In genomic region chr20:62708591-62709536, GRCh38 we compare ENCODE assay signal across 11 cellular contexts.
DNase-seq lines count a peak whose midpoint lies in the region; ATAC-seq and TF ChIP-seq lines count a peak whose summit lies in the region.
"Had no signal": no experiment of that assay in that cellular context is flagged by ENCODE, and none has a peak within 500 bp of the region (broad histone marks: within the 10 kb centered on the region; RNA-seq: fewer than 3 reads in every experiment).

Gene NTSR1, plus strand, starts transcription at chr20:62708836. Its CDS starts 372 bp downstream, at chr20:62709208.

- POLR2A ChIA-PET in HEK293 (lab: Yijun Ruan, JAX): no interaction called here

- ATAC-seq in GM19397 (IDR thresholded peaks at IDR 0.05; ENCODE audit: unreplicated experiment) (no peak), HG03354 (IDR thresholded peaks at IDR 0.05; ENCODE audit: poor library complexity, severe bottlenecking, unreplicated experiment) (no peak), HG03196 (IDR thresholded peaks at IDR 0.05; ENCODE audit: unreplicated experiment) (no peak)

- H3K4me3 ChIP-seq in BLaER1 (peak within 1 kb of the TSS; percentile 66), HEK293 (ENCODE audit: low read depth, low read length) (no peak within 1 kb of the TSS), adipocyte (ENCODE audit: low read length) (no peak within 1 kb of the TSS)

- H4K20me1 ChIP-seq in BLaER1: peaks cover 14% of the 10 kb centered on the region; the same call in 1 of the 2 replicates

- H3K4me2 ChIP-seq in BLaER1: peak within 1 kb of the TSS; percentile 94

- DNase-seq in adipocyte (ENCODE audit: low read depth) (peak; percentile 25), iPS-NIHi7 (ENCODE audit: extremely low spot score) (peak; percentile 62), COLO668 (lab: John Stamatoyannopoulos, UW; ENCODE audit: unreplicated experiment) (no peak)
- DNase-seq: activated gamma-delta T cell, erythroblast, NCI-H1436 treated with DMSO at 0.1 percent for 48 hours had no signal

- H3K4me1 ChIP-seq in BLaER1 (peaks cover 64% of the 10 kb centered on the region), HEK293 (ENCODE audit: control insufficient read depth, insufficient read depth, low read length) (peaks cover 14% of the 10 kb centered on the region), adipocyte (ENCODE audit: control insufficient read depth, insufficient read depth, low read length) (peaks cover 5% of the 10 kb centered on the region)

- H3K27me3 ChIP-seq in BLaER1 (peaks cover 50% of the 10 kb centered on the region), adipocyte (replicated peaks; ENCODE audit: control insufficient read depth, insufficient read depth, low read length) (peaks cover 33% of the 10 kb centered on the region)

- H3K27ac ChIP-seq in BLaER1 (no peak within 1 kb of the TSS), HEK293 (ENCODE audit: extremely low read depth, low read depth, low read length) (no peak within 1 kb of the TSS)

- H3K36me3 ChIP-seq in BLaER1: no peaks in the 10 kb centered on the region
- H3K36me3 ChIP-seq in HEK293 (ENCODE audit: control insufficient read depth in 2 of 2, insufficient read depth in 1 of 2, low read length in 2 of 2): no peaks in the 10 kb centered on the region
- H3K36me3 ChIP-seq in adipocyte (ENCODE audit: control insufficient read depth, insufficient read depth, low read length, severe bottlenecking): no peaks in the 10 kb centered on the region

- H3K9me3 ChIP-seq in BLaER1 (no peaks in the 10 kb centered on the region), HEK293 (ENCODE audit: control insufficient read depth, insufficient read depth, low read depth, low read length) (no peaks in the 10 kb centered on the region), adipocyte (ENCODE audit: control insufficient read depth, low read length) (no peaks in the 10 kb centered on the region)

- TF ChIP-seq CTCF in HEK293 (tag by site-specific recombination; IDR thresholded peaks at IDR 0.05): no peak

- CTCF ChIA-PET in HEK293 (lab: Yijun Ruan, JAX): interaction anchor here (1.0 kb wide), 1 partner anchor 44 kb away, joined by 3 read pairs; no protein-coding TSS in a partner anchor

- H3K9ac ChIP-seq in BLaER1 (no peak within 1 kb of the TSS), adipocyte (ENCODE audit: low read length) (no peak within 1 kb of the TSS)

TF ChIP-seq in HEK293, 187 proteins besides CTCF, POLR2A, EP300 and RAD21:
- TF ChIP-seq ZBTB8A (tag by site-specific recombination; IDR thresholded peaks at IDR 0.05): peak; percentile 51; the same call in 1 of the 2 replicates
- TF ChIP-seq ZBTB6 (tag by site-specific recombination; IDR thresholded peaks at IDR 0.05): peak; percentile 55; the same call in 1 of the 2 replicates
- TF ChIP-seq SALL2 (tag by site-specific recombination; IDR thresholded peaks at IDR 0.05; ENCODE audit: borderline replicate concordance): no peak
- TF ChIP-seq REST (tag by site-specific recombination; IDR thresholded peaks at IDR 0.05): 0 out of 2 replicates have a peak, but pooled peaks have one; percentile 16
- TF ChIP-seq ZBTB26 (tag by site-specific recombination; optimal IDR thresholded peaks at IDR 0.05): peak; percentile 58
